Comparison of ENCODE assay signal across 2 cellular contexts in the genomic region with DNA sequence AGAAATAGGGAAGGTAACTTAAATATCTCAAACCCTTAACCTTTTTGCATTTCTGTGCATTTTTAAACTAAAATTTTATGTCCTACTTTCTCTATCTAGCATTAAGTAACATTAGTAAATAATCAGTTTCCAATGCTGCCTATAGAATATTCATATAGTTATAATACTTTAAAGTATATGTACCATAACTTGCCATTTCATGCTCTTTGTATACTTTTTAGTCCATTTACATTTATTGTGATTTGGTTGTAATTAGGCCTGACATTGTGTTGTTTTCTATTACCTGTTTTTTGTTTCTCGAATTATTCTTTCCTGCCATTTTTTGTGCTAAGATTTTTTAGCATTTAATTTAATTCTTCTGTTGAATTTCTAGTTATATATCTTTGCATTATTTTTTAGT.
TF ChIP-seq lines count a peak whose summit lies in the region.

No MANE protein-coding gene starts in this region.

TF ChIP-seq in A549, 52 proteins besides CTCF, POLR2A, EP300 and RAD21:
- TF ChIP-seq, protein P1, sequence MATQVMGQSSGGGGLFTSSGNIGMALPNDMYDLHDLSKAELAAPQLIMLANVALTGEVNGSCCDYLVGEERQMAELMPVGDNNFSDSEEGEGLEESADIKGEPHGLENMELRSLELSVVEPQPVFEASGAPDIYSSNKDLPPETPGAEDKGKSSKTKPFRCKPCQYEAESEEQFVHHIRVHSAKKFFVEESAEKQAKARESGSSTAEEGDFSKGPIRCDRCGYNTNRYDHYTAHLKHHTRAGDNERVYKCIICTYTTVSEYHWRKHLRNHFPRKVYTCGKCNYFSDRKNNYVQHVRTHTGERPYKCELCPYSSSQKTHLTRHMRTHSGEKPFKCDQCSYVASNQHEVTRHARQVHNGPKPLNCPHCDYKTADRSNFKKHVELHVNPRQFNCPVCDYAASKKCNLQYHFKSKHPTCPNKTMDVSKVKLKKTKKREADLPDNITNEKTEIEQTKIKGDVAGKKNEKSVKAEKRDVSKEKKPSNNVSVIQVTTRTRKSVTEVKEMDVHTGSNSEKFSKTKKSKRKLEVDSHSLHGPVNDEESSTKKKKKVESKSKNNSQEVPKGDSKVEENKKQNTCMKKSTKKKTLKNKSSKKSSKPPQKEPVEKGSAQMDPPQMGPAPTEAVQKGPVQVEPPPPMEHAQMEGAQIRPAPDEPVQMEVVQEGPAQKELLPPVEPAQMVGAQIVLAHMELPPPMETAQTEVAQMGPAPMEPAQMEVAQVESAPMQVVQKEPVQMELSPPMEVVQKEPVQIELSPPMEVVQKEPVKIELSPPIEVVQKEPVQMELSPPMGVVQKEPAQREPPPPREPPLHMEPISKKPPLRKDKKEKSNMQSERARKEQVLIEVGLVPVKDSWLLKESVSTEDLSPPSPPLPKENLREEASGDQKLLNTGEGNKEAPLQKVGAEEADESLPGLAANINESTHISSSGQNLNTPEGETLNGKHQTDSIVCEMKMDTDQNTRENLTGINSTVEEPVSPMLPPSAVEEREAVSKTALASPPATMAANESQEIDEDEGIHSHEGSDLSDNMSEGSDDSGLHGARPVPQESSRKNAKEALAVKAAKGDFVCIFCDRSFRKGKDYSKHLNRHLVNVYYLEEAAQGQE (IDR thresholded peaks at IDR 0.05): no peak
- TF ChIP-seq RCOR1 (IDR thresholded peaks at IDR 0.05; ENCODE audit: low read depth, low read length): no peak
- TF ChIP-seq MAFK (IDR thresholded peaks at IDR 0.05; ENCODE audit: partially characterized antibody): no peak
- no peak for TF ChIP-seq BHLHE40 (IDR thresholded peaks at IDR 0.05; ENCODE audit: low read depth, low read length)
- TF ChIP-seq, protein P2, sequence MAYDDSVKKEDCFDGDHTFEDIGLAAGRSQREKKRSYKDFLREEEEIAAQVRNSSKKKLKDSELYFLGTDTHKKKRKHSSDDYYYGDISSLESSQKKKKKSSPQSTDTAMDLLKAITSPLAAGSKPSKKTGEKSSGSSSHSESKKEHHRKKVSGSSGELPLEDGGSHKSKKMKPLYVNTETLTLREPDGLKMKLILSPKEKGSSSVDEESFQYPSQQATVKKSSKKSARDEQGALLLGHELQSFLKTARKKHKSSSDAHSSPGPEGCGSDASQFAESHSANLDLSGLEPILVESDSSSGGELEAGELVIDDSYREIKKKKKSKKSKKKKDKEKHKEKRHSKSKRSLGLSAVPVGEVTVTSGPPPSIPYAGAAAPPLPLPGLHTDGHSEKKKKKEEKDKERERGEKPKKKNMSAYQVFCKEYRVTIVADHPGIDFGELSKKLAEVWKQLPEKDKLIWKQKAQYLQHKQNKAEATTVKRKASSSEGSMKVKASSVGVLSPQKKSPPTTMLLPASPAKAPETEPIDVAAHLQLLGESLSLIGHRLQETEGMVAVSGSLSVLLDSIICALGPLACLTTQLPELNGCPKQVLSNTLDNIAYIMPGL (CRISPR knock-in tag; IDR thresholded peaks at IDR 0.05; ENCODE audit: borderline replicate concordance): no peak
- peak; percentile 47; the same call in 1 of the 2 replicates for TF ChIP-seq HDAC2 (IDR thresholded peaks at IDR 0.05)
- TF ChIP-seq POLR2AphosphoS2 (conservative IDR thresholded peaks at IDR 0.05; ENCODE audit: low read length): no peak
- TF ChIP-seq KDM1A (IDR thresholded peaks at IDR 0.05; ENCODE audit: low read depth): peak; percentile 52; the same call in 1 of the 2 replicates
- TF ChIP-seq, protein P3, sequence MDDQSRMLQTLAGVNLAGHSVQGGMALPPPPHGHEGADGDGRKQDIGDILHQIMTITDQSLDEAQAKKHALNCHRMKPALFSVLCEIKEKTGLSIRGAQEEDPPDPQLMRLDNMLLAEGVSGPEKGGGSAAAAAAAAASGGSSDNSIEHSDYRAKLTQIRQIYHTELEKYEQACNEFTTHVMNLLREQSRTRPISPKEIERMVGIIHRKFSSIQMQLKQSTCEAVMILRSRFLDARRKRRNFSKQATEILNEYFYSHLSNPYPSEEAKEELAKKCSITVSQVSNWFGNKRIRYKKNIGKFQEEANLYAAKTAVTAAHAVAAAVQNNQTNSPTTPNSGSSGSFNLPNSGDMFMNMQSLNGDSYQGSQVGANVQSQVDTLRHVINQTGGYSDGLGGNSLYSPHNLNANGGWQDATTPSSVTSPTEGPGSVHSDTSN (IDR thresholded peaks at IDR 0.05): no peak
- 0 out of 2 replicates have a peak, but pooled peaks have one; percentile 18 for TF ChIP-seq CHD4 (IDR thresholded peaks at IDR 0.05; ENCODE audit: borderline replicate concordance)
- TF ChIP-seq MAZ (IDR thresholded peaks at IDR 0.05; ENCODE audit: borderline replicate concordance, low read depth, low read length): no peak
- no peak for TF ChIP-seq HOXB5 (CRISPR knock-in tag; IDR thresholded peaks at IDR 0.05)
- TF ChIP-seq HOXA7 (CRISPR knock-in tag; IDR thresholded peaks at IDR 0.05): no peak
- no peak for TF ChIP-seq KDM5A (IDR thresholded peaks at IDR 0.05)
- TF ChIP-seq, protein P4, sequence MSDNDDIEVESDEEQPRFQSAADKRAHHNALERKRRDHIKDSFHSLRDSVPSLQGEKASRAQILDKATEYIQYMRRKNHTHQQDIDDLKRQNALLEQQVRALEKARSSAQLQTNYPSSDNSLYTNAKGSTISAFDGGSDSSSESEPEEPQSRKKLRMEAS (IDR thresholded peaks at IDR 0.05): no peak
- TF ChIP-seq, protein P5, sequence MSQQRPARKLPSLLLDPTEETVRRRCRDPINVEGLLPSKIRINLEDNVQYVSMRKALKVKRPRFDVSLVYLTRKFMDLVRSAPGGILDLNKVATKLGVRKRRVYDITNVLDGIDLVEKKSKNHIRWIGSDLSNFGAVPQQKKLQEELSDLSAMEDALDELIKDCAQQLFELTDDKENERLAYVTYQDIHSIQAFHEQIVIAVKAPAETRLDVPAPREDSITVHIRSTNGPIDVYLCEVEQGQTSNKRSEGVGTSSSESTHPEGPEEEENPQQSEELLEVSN (IDR thresholded peaks at IDR 0.05; ENCODE audit: borderline replicate concordance, low read depth): no peak

TF ChIP-seq in HEK293, 187 proteins besides CTCF, POLR2A, EP300 and RAD21 (continued from another document):
- TF ChIP-seq, protein P6, sequence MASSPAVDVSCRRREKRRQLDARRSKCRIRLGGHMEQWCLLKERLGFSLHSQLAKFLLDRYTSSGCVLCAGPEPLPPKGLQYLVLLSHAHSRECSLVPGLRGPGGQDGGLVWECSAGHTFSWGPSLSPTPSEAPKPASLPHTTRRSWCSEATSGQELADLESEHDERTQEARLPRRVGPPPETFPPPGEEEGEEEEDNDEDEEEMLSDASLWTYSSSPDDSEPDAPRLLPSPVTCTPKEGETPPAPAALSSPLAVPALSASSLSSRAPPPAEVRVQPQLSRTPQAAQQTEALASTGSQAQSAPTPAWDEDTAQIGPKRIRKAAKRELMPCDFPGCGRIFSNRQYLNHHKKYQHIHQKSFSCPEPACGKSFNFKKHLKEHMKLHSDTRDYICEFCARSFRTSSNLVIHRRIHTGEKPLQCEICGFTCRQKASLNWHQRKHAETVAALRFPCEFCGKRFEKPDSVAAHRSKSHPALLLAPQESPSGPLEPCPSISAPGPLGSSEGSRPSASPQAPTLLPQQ (tag by site-specific recombination; IDR thresholded peaks at IDR 0.05): no peak
